ENCODE assay signal across 8 cellular contexts in the genomic region with DNA sequence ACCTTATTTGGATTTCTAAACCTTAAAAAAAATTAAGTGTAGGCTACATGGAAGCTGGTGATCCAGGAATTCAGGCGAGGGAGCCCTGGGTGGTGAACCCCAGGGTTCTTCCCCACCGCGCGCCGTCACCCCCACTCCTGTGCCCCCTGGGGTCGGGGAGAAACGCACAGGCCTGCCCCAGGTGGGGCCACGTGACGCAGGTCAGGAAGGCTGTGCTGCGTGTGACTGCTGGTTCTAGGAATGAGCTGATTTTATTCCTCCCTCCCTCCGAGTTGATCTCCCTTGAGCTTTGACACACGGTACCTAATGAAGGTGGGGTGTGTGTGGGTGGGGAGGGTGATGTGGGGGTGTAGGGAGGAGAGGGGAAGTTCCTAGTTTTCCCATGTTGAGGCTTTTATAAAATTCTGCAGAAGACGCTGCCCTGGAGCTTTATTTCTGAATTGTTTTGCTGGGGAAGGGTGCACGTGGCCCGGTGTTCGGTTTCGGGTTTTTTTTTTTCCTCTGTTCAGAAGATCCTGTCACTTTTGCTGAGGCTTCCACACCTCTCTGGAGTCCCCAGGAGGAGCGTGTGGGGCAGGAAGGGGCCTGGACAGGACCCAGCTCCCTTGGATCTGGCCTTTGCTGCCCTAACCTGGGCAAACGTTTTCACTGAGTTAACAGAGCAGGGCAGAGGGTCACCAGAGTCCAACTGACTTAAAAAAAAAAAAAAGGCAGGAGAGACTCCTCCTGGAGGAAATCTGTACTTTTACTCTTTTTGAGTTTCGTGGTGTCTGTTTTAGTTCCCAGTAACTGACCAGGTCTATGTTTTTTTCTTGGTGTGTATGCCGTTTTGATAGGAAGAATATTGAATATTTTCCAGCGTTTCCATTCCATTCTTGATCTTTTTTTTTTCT. TPM values are rescaled to one million over a fixed set of nuclear protein-coding genes. Genes with fewer than 3 reads are reported as not detected.
A peak's percentile ranks its signal among the peaks of the same experiment; 100 is the strongest.
DNase-seq lines count a peak whose midpoint lies in the region; ATAC-seq and TF ChIP-seq lines count a peak whose summit lies in the region.

No MANE protein-coding gene starts in this region.

- POLR2A ChIA-PET in activated CD4-positive, alpha-beta T cell treated with anti-CD3 and anti-CD28 coated beads, Interleukin-2, amount 10 ng/mL, durations not matched to agents 7 days and 5 days (lab: Charles Lee), result interaction anchor here (0.8 kb wide), 1 partner anchor 40 kb away, joined by 3 read pairs; no protein-coding TSS in a partner anchor

- H3K4me3 Mint-ChIP-seq in IgD-negative memory B cell (peak overlapping the region; percentile 82 to 94 (median 92)), neural crest cell (peak overlapping the region; percentile 86)
- H3K4me3 Mint-ChIP-seq in activated CD4-positive, alpha-beta T cell treated with anti-CD3 and anti-CD28 coated beads, Interleukin-2, amount 10 ng/mL, durations not matched to agents 7 days and 5 days, result peak overlapping the region; percentile 91

- H3K27ac Mint-ChIP-seq in IgD-negative memory B cell, result peak overlapping the region; percentile 93 to 97 (median 94)
- H3K27ac Mint-ChIP-seq in activated CD4-positive, alpha-beta T cell treated with anti-CD3 and anti-CD28 coated beads, Interleukin-2, amount 10 ng/mL, durations not matched to agents 7 days and 5 days, result peak overlapping the region; percentile 86
- no peak overlapping the region for H3K27ac Mint-ChIP-seq in neural crest cell (ENCODE audit: unreplicated experiment)

- CTCF ChIA-PET in activated CD4-positive, alpha-beta T cell treated with anti-CD3 and anti-CD28 coated beads, Interleukin-2, amount 10 ng/mL, durations not matched to agents 7 days and 5 days (lab: Charles Lee), result interaction anchor here (0.7 to 1.6 kb wide), 4 partner anchors 20 to 1841 kb away, joined by 3 to 7 read pairs (median 6); no protein-coding TSS in a partner anchor

- H3K4me1 Mint-ChIP-seq in IgD-negative memory B cell (peaks cover 25 to 34% (median 32%) of the 10 kb centered on the region in 3 donors), neural crest cell (peaks cover 58% of the 10 kb centered on the region)
- peaks cover 37% of the 10 kb centered on the region for H3K4me1 Mint-ChIP-seq in activated CD4-positive, alpha-beta T cell treated with anti-CD3 and anti-CD28 coated beads, Interleukin-2, amount 10 ng/mL, durations not matched to agents 7 days and 5 days

- no peak for ATAC-seq in GM19351 (IDR thresholded peaks at IDR 0.05; ENCODE audit: unreplicated experiment)
- ATAC-seq in GM18873 (IDR thresholded peaks at IDR 0.05; ENCODE audit: low FRiP score, unreplicated experiment), result no peak

- peak overlapping the region; percentile 69 for H3K4me3 ChIP-seq in epithelial cell of esophagus (ENCODE audit: low read length)

- H3K36me3 Mint-ChIP-seq in IgD-negative memory B cell (no peaks in the 10 kb centered on the region), neural crest cell (ENCODE audit: low read depth) (no peaks in the 10 kb centered on the region)
- H3K36me3 Mint-ChIP-seq in activated CD4-positive, alpha-beta T cell treated with anti-CD3 and anti-CD28 coated beads, Interleukin-2, amount 10 ng/mL, durations not matched to agents 7 days and 5 days (ENCODE audit: low read depth), result no peaks in the 10 kb centered on the region

- H3K27me3 Mint-ChIP-seq in IgD-negative memory B cell, result no peaks in the 10 kb centered on the region
- H3K27me3 Mint-ChIP-seq in activated CD4-positive, alpha-beta T cell treated with anti-CD3 and anti-CD28 coated beads, Interleukin-2, amount 10 ng/mL, durations not matched to agents 7 days and 5 days, result peaks cover 3% of the 10 kb centered on the region
- H3K27me3 Mint-ChIP-seq in neural crest cell (ENCODE audit: low read depth), result peaks cover 56% of the 10 kb centered on the region

- TF ChIP-seq CTCF in GM10266 (IDR thresholded peaks at IDR 0.05; ENCODE audit: control insufficient read depth, insufficient read depth, low read depth, missing control alignments), result no peak
- TF ChIP-seq CTCF in epithelial cell of esophagus (IDR thresholded peaks at IDR 0.05; ENCODE audit: insufficient read depth, low read depth, low read length, missing control alignments), result no peak
- TF ChIP-seq CTCF in neural crest cell (conservative IDR thresholded peaks at IDR 0.05), result peak; percentile 42

- DNase-seq in GM10266 (ENCODE audit: extremely low spot score), result peak; percentile 67
- DNase-seq in activated CD4-positive, alpha-beta T cell treated with anti-CD3 and anti-CD28 coated beads, Interleukin-2, amount 10 ng/mL, durations not matched to agents 7 days and 5 days, result no peak
- peak; percentile 47 for DNase-seq in epithelial cell of esophagus (ENCODE audit: low read depth)
- no peak for DNase-seq in neural crest cell (ENCODE audit: low read depth, low spot score)
- DNase-seq in occipital lobe (lab: John Stamatoyannopoulos, UW), result no peak

- H3K9me3 Mint-ChIP-seq in IgD-negative memory B cell (peaks cover 0 to 2% (median 0%) of the 10 kb centered on the region in 3 donors), neural crest cell (no peaks in the 10 kb centered on the region)
- H3K9me3 Mint-ChIP-seq in activated CD4-positive, alpha-beta T cell treated with anti-CD3 and anti-CD28 coated beads, Interleukin-2, amount 10 ng/mL, durations not matched to agents 7 days and 5 days, result no peaks in the 10 kb centered on the region

RNA-seq across cellular contexts. Expression of gene GSE1, which starts 55.8 kb away (rescaled TPM):
- 7.3 TPM for polyA plus RNA-seq in IgD-negative memory B cell
- 10 to 100 TPM; 25.7 to 27.3 TPM for total RNA-seq in activated CD4-positive, alpha-beta T cell treated with anti-CD3 and anti-CD28 coated beads, Interleukin-2, amount 10 ng/mL, durations not matched to agents 7 days and 5 days
- total RNA-seq in neural crest cell (26.7 and 27.3 TPM in 2 replicates), occipital lobe (18.4 TPM)

Comparison
In these comparisons a context has a peak if more than half of its experiments do, and no peak if none do; other contexts are left out.
1. DNase-seq: peak in GM10266 (single experiment) and epithelial cell of esophagus (single experiment); none in activated CD4-positive, alpha-beta T cell treated with anti-CD3 and anti-CD28 coated beads, Interleukin-2, amount 10 ng/mL, durations not matched to agents 7 days and 5 days (single experiment), neural crest cell (single experiment) and occipital lobe (single experiment).
2. Peak in every context shown above with its lines, with median percentiles within 50 percentile points of each other: H3K4me3 Mint-ChIP-seq.